19 cellular contexts compared by ENCODE assay signal in genomic region chr16:87219287-87219909, GRCh38.
"Had no signal": no experiment of that assay in that cellular context is flagged by ENCODE, and none has a peak within 500 bp of the region (broad histone marks: within the 10 kb centered on the region; RNA-seq: fewer than 3 reads in every experiment).

No MANE protein-coding gene starts in this region.

- H3K27me3 ChIP-seq: SJSA1 had no signal

- H3K9me3 ChIP-seq: SJSA1 had no signal

- FAIRE-seq: RCC 7860 had no signal

- H3K4me3 ChIP-seq: SJSA1, SK-N-MC had no signal

- DNase-seq: KBM-7, MV-4-11, NCI-H1048, NCI-H1105, NCI-H1417, NCI-H1436 treated with DMSO at 0.1 percent for 48 hours, NCI-H1694, NCI-H187 treated with DMSO at 0.1 percent for 48 hours, NCI-H2029 treated with DMSO at 0.1 percent for 48 hours, NCI-H2171 treated with DMSO at 0.1 percent for 48 hours, NCI-H524, NCI-H69, NCI-H774, Right ventricle myocardium superior, RPMI8226, SIG-M5 had no signal

- H3K27ac ChIP-seq: SJSA1, SK-N-MC had no signal
